ENCODE assay signal across 26 cellular contexts in the genomic region with DNA sequence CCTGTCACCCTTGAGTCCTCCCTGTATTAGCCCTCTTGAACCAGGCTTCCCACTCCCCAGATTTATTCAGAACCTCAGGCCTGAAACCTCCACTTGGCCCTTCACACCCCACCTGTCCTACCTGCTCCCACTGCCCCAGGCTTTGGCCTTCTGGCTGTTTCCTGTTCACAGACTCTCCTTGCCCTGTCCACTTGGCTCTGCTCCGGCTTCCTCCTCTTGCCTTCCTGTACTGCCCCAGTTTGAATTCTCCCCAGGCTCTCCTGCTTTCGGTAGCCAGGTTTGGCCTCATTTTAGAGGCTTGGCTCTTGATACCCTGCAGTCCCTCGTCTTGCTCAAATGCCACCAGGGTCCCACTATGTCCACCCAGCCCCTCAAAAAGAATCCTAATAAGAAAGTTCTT.
"Had no signal": no experiment of that assay in that cellular context is flagged by ENCODE, and none has a peak within 500 bp of the region (broad histone marks: within the 10 kb centered on the region; RNA-seq: fewer than 3 reads in every experiment).

No MANE protein-coding gene starts in this region.

- DNase-seq: naive thymus-derived CD4-positive, alpha-beta T cell; natural killer cell; occipital lobe; ovary; posterior cingulate gyrus; psoas muscle; right cardiac atrium; right lobe of liver; sigmoid colon; small intestine; stimulated activated CD4-positive, alpha-beta T cell treated with anti-CD3 and anti-CD28 coated beads, Interleukin-15, amount 100 ng/mL, for 24 hours; stimulated activated CD4-positive, alpha-beta T cell treated with anti-CD3 and anti-CD28 coated beads, Interleukin-2, amount 100 ng/mL, for 24 hours; stimulated activated CD4-positive, alpha-beta T cell treated with anti-CD3 and anti-CD28 coated beads, Interleukin-2, amount 100 ng/mL, for 48 hours; stimulated activated CD4-positive, alpha-beta T cell treated with anti-CD3 and anti-CD28 coated beads, Interleukin-4, amount 100 ng/mL, for 24 hours; stimulated activated naive B cell treated with anti-CD40 and anti-IgM and Interleukin-4, amounts not matched to agents 10 μg/mL and 1 μg/mL and 100 μg/mL, for 72 hours; stimulated activated naive CD8-positive, alpha-beta T cell treated with anti-CD3 and anti-CD28 coated beads, Interleukin-15, amount 100 ng/mL, for 72 hours; stimulated activated naive CD8-positive, alpha-beta T cell treated with anti-CD3 and anti-CD28 coated beads, Interleukin-15, Interleukin-2, amounts not matched to agents 100 U/mL and 50 U/mL, for 24 hours; testis; tibial artery; upper lobe of right lung; uterus had no signal

- H3K9ac ChIP-seq: neural progenitor cell, parathyroid adenoma had no signal

- H3K27ac ChIP-seq: neural progenitor cell, neutrophil, ovary, parathyroid adenoma, psoas muscle, right lobe of liver, sigmoid colon, suprapubic skin, testis, tibial artery, upper lobe of right lung, uterus had no signal

- ATAC-seq: naive thymus-derived CD4-positive, alpha-beta T cell; natural killer cell; right cardiac atrium; right lobe of liver; stimulated activated effector memory CD8-positive, alpha-beta T cell treated with anti-CD3 and anti-CD28 coated beads, Interleukin-12 subunit alpha, Interleukin-12 subunit beta, amount 100 ng/mL, for 72 hours; stimulated activated naive B cell treated with anti-CD40 and anti-IgM and Interleukin-4, amounts not matched to agents 10 μg/mL and 1 μg/mL and 100 μg/mL, for 72 hours; stimulated activated naive CD8-positive, alpha-beta T cell treated with anti-CD3 and anti-CD28 coated beads, Interleukin-15, amount 100 ng/mL, for 72 hours; stimulated activated naive CD8-positive, alpha-beta T cell treated with anti-CD3 and anti-CD28 coated beads, Interleukin-15, Interleukin-2, amounts not matched to agents 100 U/mL and 50 U/mL, for 24 hours; upper lobe of right lung had no signal

- H3K36me3 ChIP-seq: neural progenitor cell, neutrophil, ovary, right lobe of liver, sigmoid colon, suprapubic skin, tibial artery, upper lobe of right lung, uterus had no signal

- H2AFZ ChIP-seq: neural progenitor cell, parathyroid adenoma had no signal

- H3K4me2 ChIP-seq: neural progenitor cell had no signal

- H3K4me1 ChIP-seq: neural progenitor cell, parathyroid adenoma, psoas muscle, right lobe of liver, sigmoid colon, suprapubic skin, testis, tibial artery, upper lobe of right lung, uterus had no signal

- H3K27me3 ChIP-seq: neural progenitor cell, neutrophil, ovary, right lobe of liver, sigmoid colon, suprapubic skin, testis, tibial artery, upper lobe of right lung, uterus had no signal

- H3K9me3 ChIP-seq: neutrophil, ovary, psoas muscle, right lobe of liver, sigmoid colon, suprapubic skin, testis, tibial artery, upper lobe of right lung, uterus had no signal

- H3K4me3 ChIP-seq: neural progenitor cell, ovary, psoas muscle, right lobe of liver, sigmoid colon, suprapubic skin, testis, tibial artery, upper lobe of right lung, uterus had no signal
